ENCODE assay signal across 9 cellular contexts in the genomic region with DNA sequence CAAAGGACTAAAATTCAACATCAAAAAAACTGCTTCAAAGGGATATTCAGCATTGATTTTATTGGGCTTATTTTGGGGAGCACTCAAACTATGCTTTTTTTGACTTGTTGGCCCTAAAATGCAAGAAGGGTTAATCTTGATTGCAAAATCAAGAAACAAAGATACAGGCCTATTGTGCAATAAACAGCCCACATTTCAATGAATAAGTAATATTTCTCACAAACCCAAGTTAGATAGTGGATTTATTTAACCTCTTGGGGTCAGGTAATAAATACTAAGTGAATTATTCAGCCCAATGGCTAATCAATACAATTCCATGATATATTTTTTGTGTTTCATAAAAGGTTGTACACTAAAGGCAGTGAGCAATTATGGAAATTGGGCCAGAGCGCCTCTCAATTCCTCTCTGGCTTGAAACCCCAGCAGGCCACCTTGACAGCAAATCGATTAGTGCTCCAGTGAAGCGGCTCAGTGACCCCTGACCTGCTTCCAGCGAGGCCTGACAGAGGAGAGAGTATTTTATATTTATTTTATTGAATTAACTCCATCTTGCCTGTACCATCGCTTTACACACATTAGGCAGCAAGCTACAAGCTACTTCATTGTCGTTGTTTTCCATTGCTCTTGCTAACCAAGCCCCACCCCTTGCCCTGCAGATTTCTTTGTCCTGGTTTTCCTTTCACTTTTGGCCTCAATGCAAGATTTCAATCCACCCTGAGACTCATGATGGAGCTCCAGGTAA.
DNase-seq lines count a peak whose midpoint lies in the region; ATAC-seq, FAIRE-seq and TF ChIP-seq lines count a peak whose summit lies in the region.
"Had no signal": no experiment of that assay in that cellular context is flagged by ENCODE, and none has a peak within 500 bp of the region (broad histone marks: within the 10 kb centered on the region; RNA-seq: fewer than 3 reads in every experiment).

No MANE protein-coding gene starts in this region.

- no peaks in the 10 kb centered on the region for H3K27me3 ChIP-seq in smooth muscle cell (ENCODE audit: low read depth)

- peaks cover 23% of the 10 kb centered on the region for H3K4me1 ChIP-seq in smooth muscle cell (ENCODE audit: low read depth)

- no peak overlapping the region for H3K9ac ChIP-seq in smooth muscle cell (ENCODE audit: low read depth)

- ATAC-seq in GM18909 (IDR thresholded peaks at IDR 0.05; ENCODE audit: poor library complexity, unreplicated experiment), result peak; percentile 79
- ATAC-seq in HG02852 (IDR thresholded peaks at IDR 0.05; ENCODE audit: unreplicated experiment), result peak; percentile 70

- H3K4me3 ChIP-seq in smooth muscle cell, result no peak overlapping the region

- H3K4me3 Mint-ChIP-seq in progenitor cell of endocrine pancreas (ENCODE audit: low read depth), result no peak overlapping the region

- no peak overlapping the region for H3K4me2 ChIP-seq in smooth muscle cell

- no peaks in the 10 kb centered on the region for H3K79me2 ChIP-seq in smooth muscle cell (ENCODE audit: low read depth)

- no peak overlapping the region for H3K27ac ChIP-seq in smooth muscle cell (ENCODE audit: low read depth)

- H2AFZ ChIP-seq in smooth muscle cell (ENCODE audit: low read depth), result no peak overlapping the region

- FAIRE-seq in RCC 7860 (lab: Jason Lieb, UNC), result no peak
- FAIRE-seq: TTC549 had no signal

- TF ChIP-seq CTCF in progenitor cell of endocrine pancreas (IDR thresholded peaks at IDR 0.05; ENCODE audit: unreplicated experiment), result no peak
- TF ChIP-seq CTCF in smooth muscle cell (IDR thresholded peaks at IDR 0.05; ENCODE audit: borderline replicate concordance, insufficient read depth, poor library complexity, severe bottlenecking), result no peak

- H3K9me3 Mint-ChIP-seq in progenitor cell of endocrine pancreas (ENCODE audit: low read depth), result peaks cover 4% of the 10 kb centered on the region

- no peaks in the 10 kb centered on the region for H3K9me3 ChIP-seq in smooth muscle cell (replicated peaks; ENCODE audit: low read depth)

- no peaks in the 10 kb centered on the region for H4K20me1 ChIP-seq in smooth muscle cell (ENCODE audit: low read depth)

- H3K36me3 Mint-ChIP-seq in progenitor cell of endocrine pancreas (ENCODE audit: insufficient read depth), result no peaks in the 10 kb centered on the region

- DNase-seq in SW480 (ENCODE audit: low spot score) (peak; percentile 16), progenitor cell of endocrine pancreas (ENCODE audit: low spot score, unreplicated experiment) (no peak), RCC 7860 (ENCODE audit: low spot score) (no peak), nucleus accumbens (lab: John Stamatoyannopoulos, UW) (no peak), smooth muscle cell (lab: John Stamatoyannopoulos, UW; ENCODE audit: unreplicated experiment) (no peak)
- no peak for DNase-seq in stimulated activated CD4-positive, alpha-beta T cell treated with anti-CD3 and anti-CD28 coated beads, Interleukin-4, amount 100 ng/mL, for 24 hours

- peaks cover 12% of the 10 kb centered on the region for H3K4me1 Mint-ChIP-seq in progenitor cell of endocrine pancreas (ENCODE audit: low read depth)

- no peaks in the 10 kb centered on the region for H3K36me3 ChIP-seq in smooth muscle cell (ENCODE audit: low read depth)

- no peaks in the 10 kb centered on the region for H3F3A ChIP-seq in smooth muscle cell (ENCODE audit: low read depth)

- 94% methylated on average over 6 of the region's 6 CpGs for WGBS in smooth muscle cell (ENCODE audit: low lambda C conversion rate)

- peaks cover 5% of the 10 kb centered on the region for H3K27me3 Mint-ChIP-seq in progenitor cell of endocrine pancreas

- H3K27ac Mint-ChIP-seq in progenitor cell of endocrine pancreas, result peak overlapping the region; percentile 46
